21 cellular contexts compared by ENCODE assay signal in the genomic region with DNA sequence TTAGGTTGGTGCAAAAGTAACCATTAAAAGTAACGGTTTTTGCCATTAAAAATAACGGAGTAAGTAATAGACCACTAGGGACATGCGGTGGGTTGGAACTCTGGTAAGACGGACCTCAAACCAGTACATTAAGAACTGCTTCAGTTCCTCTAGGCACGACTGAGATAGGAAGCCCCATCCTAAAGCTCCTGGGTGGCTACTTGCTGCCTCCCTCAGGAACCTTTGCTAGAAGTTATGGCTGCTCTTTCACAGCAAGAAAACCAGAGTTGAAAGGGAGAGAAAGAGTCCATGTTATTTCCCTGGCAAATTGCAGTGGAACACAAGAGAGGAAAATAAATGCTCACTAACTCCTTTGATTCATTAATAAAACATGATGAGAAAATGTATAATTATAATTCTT. TPM values are rescaled to one million over a fixed set of nuclear protein-coding genes. Genes with fewer than 3 reads are reported as not detected.
"Had no signal": no experiment of that assay in that cellular context is flagged by ENCODE, and none has a peak within 500 bp of the region (broad histone marks: within the 10 kb centered on the region; RNA-seq: fewer than 3 reads in every experiment).

No MANE protein-coding gene starts in this region.

- ATAC-seq: activated CD4-positive, alpha-beta T cell treated with anti-CD3 and anti-CD28 coated beads for 36 hours; activated CD8-positive, alpha-beta memory T cell treated with anti-CD3 and anti-CD28 coated beads, Interleukin-2, amount 10 ng/mL, durations not matched to agents 7 days and 5 days; effector memory CD8-positive, alpha-beta T cell; gastrocnemius medialis; heart left ventricle; left colon; lower lobe of right lung; stimulated activated effector memory CD8-positive, alpha-beta T cell treated with anti-CD3 and anti-CD28 coated beads, Interleukin-12 subunit alpha, Interleukin-12 subunit beta, amount 100 ng/mL, for 72 hours had no signal

- H3K27me3 Mint-ChIP-seq: activated CD4-positive, alpha-beta memory T cell treated with anti-CD3 and anti-CD28 coated beads for 36 hours; activated CD8-positive, alpha-beta memory T cell treated with anti-CD3 and anti-CD28 coated beads, Interleukin-2, amount 10 ng/mL, durations not matched to agents 7 days and 5 days; activated naive CD4-positive, alpha-beta T cell treated with anti-CD3 and anti-CD28 coated beads, Interleukin-2, amount 50 U/mL, for 24 hours; effector memory CD8-positive, alpha-beta T cell had no signal

- H3K36me3 ChIP-seq: adrenal gland, gastrocnemius medialis, heart left ventricle, lower lobe of right lung, WERI-Rb-1 had no signal

- H3K27ac ChIP-seq: adrenal gland, coronary artery, gastrocnemius medialis, heart left ventricle, lower lobe of right lung, WERI-Rb-1 had no signal

- H3K4me1 Mint-ChIP-seq: activated CD8-positive, alpha-beta memory T cell treated with anti-CD3 and anti-CD28 coated beads, Interleukin-2, amount 10 ng/mL, durations not matched to agents 7 days and 5 days; activated naive CD4-positive, alpha-beta T cell treated with anti-CD3 and anti-CD28 coated beads, Interleukin-2, amount 50 U/mL, for 24 hours; mesothelial cell of epicardium; nephron progenitor cell; stimulated activated effector memory CD8-positive, alpha-beta T cell treated with anti-CD3 and anti-CD28 coated beads, Interleukin-12 subunit alpha, Interleukin-12 subunit beta, amount 100 ng/mL, for 72 hours had no signal

- H3K9me3 Mint-ChIP-seq: activated CD4-positive, alpha-beta memory T cell treated with anti-CD3 and anti-CD28 coated beads for 36 hours; activated naive CD4-positive, alpha-beta T cell treated with anti-CD3 and anti-CD28 coated beads, Interleukin-2, amount 50 U/mL, for 24 hours had no signal

- H3K4me1 ChIP-seq: adrenal gland, gastrocnemius medialis, heart left ventricle, lower lobe of right lung had no signal

- H3K36me3 Mint-ChIP-seq: activated CD4-positive, alpha-beta memory T cell treated with anti-CD3 and anti-CD28 coated beads for 36 hours; activated CD8-positive, alpha-beta memory T cell treated with anti-CD3 and anti-CD28 coated beads, Interleukin-2, amount 10 ng/mL, durations not matched to agents 7 days and 5 days; activated naive CD4-positive, alpha-beta T cell treated with anti-CD3 and anti-CD28 coated beads, Interleukin-2, amount 50 U/mL, for 24 hours; stimulated activated effector memory CD8-positive, alpha-beta T cell treated with anti-CD3 and anti-CD28 coated beads, Interleukin-12 subunit alpha, Interleukin-12 subunit beta, amount 100 ng/mL, for 72 hours had no signal

- H3K27ac Mint-ChIP-seq: activated CD4-positive, alpha-beta memory T cell treated with anti-CD3 and anti-CD28 coated beads for 36 hours; activated CD4-positive, alpha-beta T cell treated with anti-CD3 and anti-CD28 coated beads for 36 hours; activated CD8-positive, alpha-beta memory T cell treated with anti-CD3 and anti-CD28 coated beads, Interleukin-2, amount 10 ng/mL, durations not matched to agents 7 days and 5 days; activated naive CD4-positive, alpha-beta T cell treated with anti-CD3 and anti-CD28 coated beads, Interleukin-2, amount 50 U/mL, for 24 hours; activated T-cell treated with anti-CD3 and anti-CD28 coated beads, Interleukin-2, amount 50 U/mL, for 24 hours; effector memory CD8-positive, alpha-beta T cell; mesothelial cell of epicardium; nephron progenitor cell; stimulated activated effector memory CD8-positive, alpha-beta T cell treated with anti-CD3 and anti-CD28 coated beads, Interleukin-12 subunit alpha, Interleukin-12 subunit beta, amount 100 ng/mL, for 72 hours had no signal

- H3K4me3 Mint-ChIP-seq: activated CD4-positive, alpha-beta memory T cell treated with anti-CD3 and anti-CD28 coated beads for 36 hours; activated CD4-positive, alpha-beta T cell treated with anti-CD3 and anti-CD28 coated beads for 36 hours; activated CD8-positive, alpha-beta memory T cell treated with anti-CD3 and anti-CD28 coated beads, Interleukin-2, amount 10 ng/mL, durations not matched to agents 7 days and 5 days; activated naive CD4-positive, alpha-beta T cell treated with anti-CD3 and anti-CD28 coated beads, Interleukin-2, amount 50 U/mL, for 24 hours; activated T-cell treated with anti-CD3 and anti-CD28 coated beads, Interleukin-2, amount 50 U/mL, for 24 hours; effector memory CD8-positive, alpha-beta T cell; mesothelial cell of epicardium; nephron progenitor cell; stimulated activated effector memory CD8-positive, alpha-beta T cell treated with anti-CD3 and anti-CD28 coated beads, Interleukin-12 subunit alpha, Interleukin-12 subunit beta, amount 100 ng/mL, for 72 hours had no signal

- DNase-seq: activated CD4-positive, alpha-beta memory T cell treated with anti-CD3 and anti-CD28 coated beads for 36 hours; activated CD4-positive, alpha-beta T cell treated with anti-CD3 and anti-CD28 coated beads for 36 hours; activated CD8-positive, alpha-beta memory T cell treated with anti-CD3 and anti-CD28 coated beads, Interleukin-2, amount 10 ng/mL, durations not matched to agents 7 days and 5 days; activated effector memory CD4-positive, alpha-beta T cell treated with Interleukin-2 at 50 U/mL for 16 hours; activated T-cell treated with anti-CD3 and anti-CD28 coated beads, Interleukin-2, amount 50 U/mL, for 24 hours; adrenal gland; central memory CD4-positive, alpha-beta T cell; effector memory CD8-positive, alpha-beta T cell; erythroblast; gastrocnemius medialis; heart left ventricle; left colon; lower lobe of right lung; nephron progenitor cell; occipital lobe; T1000; WERI-Rb-1 had no signal

- H3K9me3 ChIP-seq: adrenal gland, gastrocnemius medialis had no signal

- H3K4me3 ChIP-seq: adrenal gland, coronary artery, gastrocnemius medialis, heart left ventricle, lower lobe of right lung had no signal

- H3K27me3 ChIP-seq: adrenal gland, gastrocnemius medialis had no signal

RNA-seq across cellular contexts. Expression of a gene that starts 47.6 kb away (rescaled TPM):
- total RNA-seq: activated CD4-positive, alpha-beta memory T cell treated with anti-CD3 and anti-CD28 coated beads for 36 hours; activated CD8-positive, alpha-beta memory T cell treated with anti-CD3 and anti-CD28 coated beads, Interleukin-2, amount 10 ng/mL, durations not matched to agents 7 days and 5 days had no signal
